Comparison of ENCODE assay signal across 1 cellular context in the genomic region with DNA sequence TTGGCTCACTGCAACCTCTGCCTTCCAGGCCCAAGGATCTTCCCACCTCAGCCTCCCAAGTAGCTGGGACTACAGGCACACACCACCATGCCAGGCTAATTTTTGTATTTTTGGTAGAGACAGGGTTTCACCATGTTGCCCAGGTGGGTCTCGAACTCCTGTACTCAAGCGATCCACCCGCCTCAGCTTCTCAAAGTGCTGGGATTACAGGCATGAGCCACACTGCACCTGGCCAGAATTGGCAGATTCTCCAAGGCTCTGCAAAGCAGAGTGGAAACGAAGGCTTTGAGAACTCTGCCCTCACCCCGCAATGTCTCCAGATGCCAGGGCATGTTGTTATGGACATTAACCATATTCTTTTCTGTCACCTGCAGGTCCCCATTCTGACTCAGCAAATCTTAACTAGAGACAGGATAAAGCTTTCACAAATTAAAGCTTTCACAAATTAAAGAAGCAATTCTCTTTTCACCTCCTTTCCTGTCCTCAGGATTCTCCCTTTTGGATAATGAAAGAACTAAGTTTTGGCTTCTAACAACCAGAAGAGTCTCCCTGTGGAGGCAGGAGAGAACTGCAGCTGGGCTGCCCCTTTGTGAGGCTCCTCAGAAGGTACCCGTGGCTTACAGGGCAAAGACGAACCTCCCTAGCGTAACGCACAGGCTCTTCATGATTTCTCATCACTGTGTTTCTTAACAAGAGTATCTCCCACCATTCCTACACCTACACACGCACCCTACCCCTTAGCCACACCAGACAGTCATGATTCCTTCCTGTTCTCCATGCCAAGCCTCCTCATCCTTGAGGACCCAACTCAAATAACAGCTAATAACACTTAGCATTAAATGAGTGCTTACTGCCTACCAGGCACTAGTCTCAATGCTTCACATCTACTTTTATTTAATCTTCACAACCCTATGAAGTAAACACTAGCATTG.
TF ChIP-seq lines count a peak whose summit lies in the region.

No MANE protein-coding gene starts in this region.

TF ChIP-seq in HCT116, 20 proteins besides CTCF, POLR2A, EP300 and RAD21 (continued from another document):
- no peak for TF ChIP-seq POLR2AphosphoS5 (IDR thresholded peaks at IDR 0.05; ENCODE audit: low read depth, low read length)
